In genomic region chr5:157602505-157602904, GRCh38 we compare ENCODE assay signal across 9 cellular contexts. TPM values are rescaled to one million over a fixed set of nuclear protein-coding genes. Genes with fewer than 3 reads are reported as not detected.
DNase-seq lines count a peak whose midpoint lies in the region; ATAC-seq and TF ChIP-seq lines count a peak whose summit lies in the region.
"Had no signal": no experiment of that assay in that cellular context is flagged by ENCODE, and none has a peak within 500 bp of the region (broad histone marks: within the 10 kb centered on the region; RNA-seq: fewer than 3 reads in every experiment).

No MANE protein-coding gene starts in this region.

- DNase-seq in stimulated activated naive CD4-positive, alpha-beta T cell treated with Interleukin-2 at 50 U/mL for 16 hours (lab: John Stamatoyannopoulos, UW) = peak; percentile 42
- no peak for DNase-seq in stimulated activated naive CD4-positive, alpha-beta T cell (lab: John Stamatoyannopoulos, UW)
- peak; percentile 61 for DNase-seq in activated T-cell treated with anti-CD3 and anti-CD28 coated beads, Interleukin-2, amount 50 U/mL, for 24 hours
- peak; percentile 28 for DNase-seq in stimulated activated CD4-positive, alpha-beta T cell treated with anti-CD3 and anti-CD28 coated beads, Interleukin-4, amount 100 ng/mL, for 1 hour
- DNase-seq in NCI-H1694 treated with DMSO at 0.1 percent for 48 hours (lab: John Stamatoyannopoulos, UW) = no peak
- DNase-seq in NCI-H446 (lab: John Stamatoyannopoulos, UW) = no peak
- DNase-seq in left ventricle myocardium inferior = no peak

- peaks cover 5% of the 10 kb centered on the region for H3K9me3 Mint-ChIP-seq in activated T-cell treated with anti-CD3 and anti-CD28 coated beads, Interleukin-2, amount 50 U/mL, for 24 hours

- no peaks in the 10 kb centered on the region for H3K36me3 Mint-ChIP-seq in activated T-cell treated with anti-CD3 and anti-CD28 coated beads, Interleukin-2, amount 50 U/mL, for 24 hours (ENCODE audit: low read depth)

- H3K27ac Mint-ChIP-seq in activated T-cell treated with anti-CD3 and anti-CD28 coated beads, Interleukin-2, amount 50 U/mL, for 24 hours = peak overlapping the region; percentile 97

- no peak for TF ChIP-seq CTCF in left ventricle myocardium inferior (IDR thresholded peaks at IDR 0.05; ENCODE audit: borderline replicate concordance)

- no peak overlapping the region for H3K4me3 ChIP-seq in left ventricle myocardium inferior

- H3K4me1 ChIP-seq in left ventricle myocardium inferior = no peaks in the 10 kb centered on the region
- H3K4me1 ChIP-seq: parathyroid adenoma had no signal

- no peaks in the 10 kb centered on the region for H3K27me3 ChIP-seq in left ventricle myocardium inferior (ENCODE audit: low read depth)

- H3K27ac ChIP-seq in left ventricle myocardium inferior (replicated peaks) = no peak overlapping the region
- H3K27ac ChIP-seq: parathyroid adenoma had no signal

- H3K4me3 Mint-ChIP-seq in activated T-cell treated with anti-CD3 and anti-CD28 coated beads, Interleukin-2, amount 50 U/mL, for 24 hours = peak overlapping the region; percentile 47

- ATAC-seq in HG03520 (IDR thresholded peaks at IDR 0.05; ENCODE audit: unreplicated experiment) = peak; percentile 33

- intact Hi-C loops in left ventricle myocardium inferior (cut with micrococcal nuclease) = no loop called here

- H3K36me3 ChIP-seq in left ventricle myocardium inferior = no peaks in the 10 kb centered on the region

- peaks cover 86% of the 10 kb centered on the region for H3K4me1 Mint-ChIP-seq in activated T-cell treated with anti-CD3 and anti-CD28 coated beads, Interleukin-2, amount 50 U/mL, for 24 hours (ENCODE audit: low read depth)

- H3K27me3 Mint-ChIP-seq in activated T-cell treated with anti-CD3 and anti-CD28 coated beads, Interleukin-2, amount 50 U/mL, for 24 hours = no peaks in the 10 kb centered on the region

- no peaks in the 10 kb centered on the region for H3K9me3 ChIP-seq in left ventricle myocardium inferior (replicated peaks)

RNA-seq across cellular contexts. Expression of gene ADAM19, which starts 26.9 kb away (rescaled TPM):
- 17.7 TPM for total RNA-seq in left ventricle myocardium inferior

RNA-seq across cellular contexts. Expression of gene SOX30, which starts 49.7 kb away (rescaled TPM):
- 0.08 TPM for total RNA-seq in left ventricle myocardium inferior

Comparison
In these comparisons a context has a peak if more than half of its experiments do, and no peak if none do; other contexts are left out.
1. DNase-seq: peak in stimulated activated naive CD4-positive, alpha-beta T cell treated with Interleukin-2 at 50 U/mL for 16 hours (single experiment), activated T-cell treated with anti-CD3 and anti-CD28 coated beads, Interleukin-2, amount 50 U/mL, for 24 hours (single experiment) and stimulated activated CD4-positive, alpha-beta T cell treated with anti-CD3 and anti-CD28 coated beads, Interleukin-4, amount 100 ng/mL, for 1 hour (single experiment); none in stimulated activated naive CD4-positive, alpha-beta T cell (0 of 6), NCI-H1694 treated with DMSO at 0.1 percent for 48 hours (single experiment), NCI-H446 (0 of 2) and left ventricle myocardium inferior (single experiment).